In genomic region chr17:80718428-80718827, GRCh38 we compare ENCODE assay signal across 19 cellular contexts.
A peak's percentile ranks its signal among the peaks of the same experiment; 100 is the strongest.
DNase-seq lines count a peak whose midpoint lies in the region; ATAC-seq, FAIRE-seq and TF ChIP-seq lines count a peak whose summit lies in the region.
"Had no signal": no experiment of that assay in that cellular context is flagged by ENCODE, and none has a peak within 500 bp of the region (broad histone marks: within the 10 kb centered on the region; RNA-seq: fewer than 3 reads in every experiment).

No MANE protein-coding gene starts in this region.

- no peaks in the 10 kb centered on the region for H3K27me3 Mint-ChIP-seq in activated CD4-positive, alpha-beta T cell treated with anti-CD3 and anti-CD28 coated beads for 36 hours
- H3K27me3 Mint-ChIP-seq in astrocyte (ENCODE audit: low read depth, unreplicated experiment) = no peaks in the 10 kb centered on the region
- H3K27me3 Mint-ChIP-seq in neural progenitor cell (ENCODE audit: insufficient read depth, low read depth) = peaks cover 5% of the 10 kb centered on the region
- H3K27me3 Mint-ChIP-seq: T-cell had no signal

- H3K4me2 ChIP-seq in astrocyte (ENCODE audit: low read length) (peak overlapping the region; percentile 21), neural progenitor cell (peak overlapping the region; percentile 55)
- H3K4me2 ChIP-seq: A549 had no signal

- no peaks in the 10 kb centered on the region for H3K9me3 ChIP-seq in KOPT-K1 (ENCODE audit: insufficient read depth, low read length, poor library complexity, severe bottlenecking)
- no peaks in the 10 kb centered on the region for H3K9me3 ChIP-seq in astrocyte (ENCODE audit: insufficient read depth, low read depth, low read length)
- H3K9me3 ChIP-seq in neural progenitor cell (ENCODE audit: low read depth) = no peaks in the 10 kb centered on the region
- H3K9me3 ChIP-seq: ascending aorta, esophagus squamous epithelium, left lung, thyroid gland had no signal

- FAIRE-seq in astrocyte (lab: Jason Lieb, UNC) = no peak

- intact Hi-C loops in activated CD4-positive, alpha-beta T cell treated with anti-CD3 and anti-CD28 coated beads for 36 hours (cut with DNase I, micrococcal nuclease) = no loop called here
- intact Hi-C loops in cardiac septum (cut with DNase I) = no loop called here

- H3F3A ChIP-seq in neural progenitor cell (ENCODE audit: low read depth) = peaks cover 7% of the 10 kb centered on the region

- H3K27ac ChIP-seq in KOPT-K1 (ENCODE audit: low read depth, low read length, poor library complexity, severe bottlenecking) = peak overlapping the region; percentile 61
- no peak overlapping the region for H3K27ac ChIP-seq in astrocyte (ENCODE audit: low read depth, low read length)
- H3K27ac ChIP-seq in neural progenitor cell = no peak overlapping the region
- H3K27ac ChIP-seq: A549, ascending aorta, esophagus squamous epithelium, left lung, thyroid gland had no signal

- no peak overlapping the region for H3K4me3 Mint-ChIP-seq in activated CD4-positive, alpha-beta T cell treated with anti-CD3 and anti-CD28 coated beads for 36 hours
- H3K4me3 Mint-ChIP-seq in astrocyte (ENCODE audit: unreplicated experiment) (no peak overlapping the region), neural progenitor cell (no peak overlapping the region)
- H3K4me3 Mint-ChIP-seq: T-cell had no signal

- CTCF ChIA-PET in activated CD4-positive, alpha-beta T cell treated with anti-CD3 and anti-CD28 coated beads for 36 hours (lab: Charles Lee) = no interaction called here

- POLR2A ChIA-PET in activated CD4-positive, alpha-beta T cell treated with anti-CD3 and anti-CD28 coated beads for 36 hours (lab: Charles Lee) = no interaction called here

- no peak for ATAC-seq in activated CD4-positive, alpha-beta T cell treated with anti-CD3 and anti-CD28 coated beads for 36 hours
- no peak for ATAC-seq in GM18511 (IDR thresholded peaks at IDR 0.05; ENCODE audit: unreplicated experiment)
- ATAC-seq: A549, left lung, Panc1, T-cell had no signal

- H3K9ac ChIP-seq in astrocyte (ENCODE audit: low read length) (no peak overlapping the region), neural progenitor cell (no peak overlapping the region)

- peaks cover 35% of the 10 kb centered on the region for H3K79me2 ChIP-seq in astrocyte (ENCODE audit: insufficient read depth, low read length)
- peaks cover 13% of the 10 kb centered on the region for H3K79me2 ChIP-seq in neural progenitor cell (ENCODE audit: low read depth)

- H4K20me1 ChIP-seq in astrocyte (ENCODE audit: insufficient read depth, low read length) (no peaks in the 10 kb centered on the region), neural progenitor cell (ENCODE audit: low read depth) (no peaks in the 10 kb centered on the region)

- DNase-seq in activated CD4-positive, alpha-beta T cell treated with anti-CD3 and anti-CD28 coated beads for 36 hours = no peak
- DNase-seq in activated CD4-positive, alpha-beta T cell treated with anti-CD3 and anti-CD28 coated beads for 4 hours = no peak
- DNase-seq in astrocyte (ENCODE audit: low read depth) (no peak), neural progenitor cell (ENCODE audit: low spot score) (no peak), MV-4-11 (lab: John Stamatoyannopoulos, UW) (no peak), cardiac septum (ENCODE audit: low spot score) (no peak)
- DNase-seq: activated CD4-positive, CD25-positive, alpha-beta regulatory T cell; activated T-cell treated with anti-CD3 and anti-CD28 coated beads, Interleukin-2, amount 50 U/mL, for 48 hours; esophagus squamous epithelium; GF-D8; left lung; NCI-H526 treated with DMSO at 0.1 percent for 48 hours; T-cell; thyroid gland had no signal

- TF ChIP-seq CTCF in astrocyte (IDR thresholded peaks at IDR 0.05; ENCODE audit: insufficient read depth, low read depth, low read length) (no peak), neural progenitor cell (IDR thresholded peaks at IDR 0.05) (no peak)

- peak overlapping the region; percentile 68 for H3K27ac Mint-ChIP-seq in activated CD4-positive, alpha-beta T cell treated with anti-CD3 and anti-CD28 coated beads for 36 hours
- peak overlapping the region; percentile 21 for H3K27ac Mint-ChIP-seq in astrocyte (ENCODE audit: unreplicated experiment)
- H3K27ac Mint-ChIP-seq in neural progenitor cell = peak overlapping the region; percentile 0

- H3K4me1 ChIP-seq in astrocyte (ENCODE audit: insufficient read depth, low read length) (peaks cover 18% of the 10 kb centered on the region), neural progenitor cell (peaks cover 17% of the 10 kb centered on the region)
- H3K4me1 ChIP-seq: ascending aorta, left lung, thyroid gland had no signal

- H3K9me3 Mint-ChIP-seq in activated CD4-positive, alpha-beta T cell treated with anti-CD3 and anti-CD28 coated beads for 36 hours (ENCODE audit: low read depth) = no peaks in the 10 kb centered on the region
- H3K9me3 Mint-ChIP-seq in astrocyte (ENCODE audit: unreplicated experiment) = no peaks in the 10 kb centered on the region
- peaks cover 2% of the 10 kb centered on the region for H3K9me3 Mint-ChIP-seq in neural progenitor cell

- H2AFZ ChIP-seq in astrocyte (ENCODE audit: low read depth, low read length) (no peak overlapping the region), neural progenitor cell (replicated peaks) (no peak overlapping the region)

- H3K4me1 Mint-ChIP-seq in activated CD4-positive, alpha-beta T cell treated with anti-CD3 and anti-CD28 coated beads for 36 hours = peaks cover 47% of the 10 kb centered on the region
- H3K4me1 Mint-ChIP-seq in astrocyte (ENCODE audit: low read depth, unreplicated experiment) (peaks cover 16% of the 10 kb centered on the region), neural progenitor cell (peaks cover 13% of the 10 kb centered on the region)

- no peaks in the 10 kb centered on the region for H3K36me3 ChIP-seq in KOPT-K1 (ENCODE audit: insufficient read depth, low read length)
- no peaks in the 10 kb centered on the region for H3K36me3 ChIP-seq in astrocyte (ENCODE audit: insufficient read depth, low read length)
- no peaks in the 10 kb centered on the region for H3K36me3 ChIP-seq in neural progenitor cell
- H3K36me3 ChIP-seq: ascending aorta, esophagus squamous epithelium, left lung, thyroid gland had no signal

- peaks cover 9% of the 10 kb centered on the region for H3K36me3 Mint-ChIP-seq in activated CD4-positive, alpha-beta T cell treated with anti-CD3 and anti-CD28 coated beads for 36 hours (ENCODE audit: low read depth)
- H3K36me3 Mint-ChIP-seq in astrocyte (ENCODE audit: low read depth, unreplicated experiment) (peaks cover 4% of the 10 kb centered on the region), neural progenitor cell (peaks cover 13% of the 10 kb centered on the region)

- H3K27me3 ChIP-seq in astrocyte (ENCODE audit: insufficient read depth, low read length) (no peaks in the 10 kb centered on the region), neural progenitor cell (no peaks in the 10 kb centered on the region)
- H3K27me3 ChIP-seq: ascending aorta, esophagus squamous epithelium, left lung, thyroid gland had no signal

- H3K4me3 ChIP-seq in astrocyte (ENCODE audit: insufficient read depth, low read depth, low read length) = no peak overlapping the region
- H3K4me3 ChIP-seq in neural progenitor cell = no peak overlapping the region
- H3K4me3 ChIP-seq: A549, ascending aorta, esophagus squamous epithelium, left lung, thyroid gland had no signal

Comparison
In these comparisons a context has a peak if more than half of its experiments do, and no peak if none do; other contexts are left out.
1. H3K27ac Mint-ChIP-seq: peak in every context shown above with its lines; median percentile 68 in activated CD4-positive, alpha-beta T cell treated with anti-CD3 and anti-CD28 coated beads for 36 hours; 21 in astrocyte; 0 in neural progenitor cell.